Comparison of ENCODE assay signal across 8 cellular contexts in genomic region chr6:118934461-118935330, GRCh38. TPM values are rescaled to one million over a fixed set of nuclear protein-coding genes. Genes with fewer than 3 reads are reported as not detected.
DNase-seq lines count a peak whose midpoint lies in the region; ATAC-seq and TF ChIP-seq lines count a peak whose summit lies in the region.

Gene MCM9 (minus strand): TSS chr6:118935159. CDS start chr6:118931723, 3,436 bp downstream.

- peaks cover 17% of the 10 kb centered on the region for H3K4me1 Mint-ChIP-seq in chondrocyte (ENCODE audit: low read depth)

- H3K4me3 ChIP-seq in kidney epithelial cell (ENCODE audit: low read depth, low read length): peak within 1 kb of the TSS; percentile 71

- H3K27me3 ChIP-seq in kidney epithelial cell (ENCODE audit: control insufficient read depth, insufficient read depth, low read length): no peaks in the 10 kb centered on the region

- DNase-seq in AML-193 (lab: John Stamatoyannopoulos, UW): peak; percentile 95 to 97
- peak; percentile 78 for DNase-seq in NCI-H510A (lab: John Stamatoyannopoulos, UW)
- DNase-seq in activated CD4-positive, alpha-beta T cell treated with anti-CD3 and anti-CD28 coated beads for 1 hour: peak; percentile 77
- peak; percentile 90 for DNase-seq in chondrocyte (ENCODE audit: low spot score)
- peak; percentile 34 for DNase-seq in kidney epithelial cell (ENCODE audit: low read depth)
- DNase-seq in stimulated activated CD4-positive, alpha-beta T cell treated with anti-CD3 and anti-CD28 coated beads, Interleukin-15, amount 100 ng/mL, for 48 hours (ENCODE audit: low read depth in 2 of 2): peak; percentile 72 to 88

- H3K36me3 ChIP-seq in kidney epithelial cell (ENCODE audit: control insufficient read depth, insufficient read depth, low read length): no peaks in the 10 kb centered on the region

- H3K27ac Mint-ChIP-seq in chondrocyte (ENCODE audit: unreplicated experiment): peak within 1 kb of the TSS; percentile 94

- no peaks in the 10 kb centered on the region for H3K9me3 Mint-ChIP-seq in chondrocyte (ENCODE audit: low read depth)

- peaks cover 4% of the 10 kb centered on the region for H3K36me3 Mint-ChIP-seq in chondrocyte (ENCODE audit: low read depth)

- H3K4me3 Mint-ChIP-seq in chondrocyte (ENCODE audit: unreplicated experiment): peak within 1 kb of the TSS; percentile 91

- ATAC-seq in GM19035 (IDR thresholded peaks at IDR 0.05; ENCODE audit: unreplicated experiment): peak; percentile 93
- ATAC-seq in HG03342 (IDR thresholded peaks at IDR 0.05; ENCODE audit: unreplicated experiment): peak; percentile 94

- TF ChIP-seq CTCF in chondrocyte (IDR thresholded peaks at IDR 0.05): peak; percentile 7
- TF ChIP-seq CTCF in kidney epithelial cell (IDR thresholded peaks at IDR 0.05; ENCODE audit: insufficient read depth, low read length, poor library complexity, severe bottlenecking): no peak

- no peaks in the 10 kb centered on the region for H3K27me3 Mint-ChIP-seq in chondrocyte (ENCODE audit: low read depth)

RNA-seq across cellular contexts. Expression of gene MCM9, which starts in this region (rescaled TPM):
- total RNA-seq in chondrocyte: 9.9 to 14.1 TPM (median 11.1 TPM) in 3 replicates
- total RNA-seq in kidney epithelial cell: 14.2 and 17.9 TPM in 2 replicates

Comparison
In these comparisons a context has a peak if more than half of its experiments do, and no peak if none do; other contexts are left out.
1. Peak in every context shown above with its lines: DNase-seq, ATAC-seq and H3K4me3 ChIP-seq.
2. DNase-seq: peak in every context shown above with its lines; median percentile 96 in AML-193; 90 in chondrocyte; 80 in stimulated activated CD4-positive, alpha-beta T cell treated with anti-CD3 and anti-CD28 coated beads, Interleukin-15, amount 100 ng/mL, for 48 hours; 78 in NCI-H510A; 77 in activated CD4-positive, alpha-beta T cell treated with anti-CD3 and anti-CD28 coated beads for 1 hour; 34 in kidney epithelial cell.